ENCODE assay signal across 7 cellular contexts in genomic region chr6:30769088-30769852, GRCh38. TPM values are rescaled to one million over a fixed set of nuclear protein-coding genes. Genes with fewer than 3 reads are reported as not detected.
DNase-seq lines count a peak whose midpoint lies in the region; ATAC-seq, FAIRE-seq and TF ChIP-seq lines count a peak whose summit lies in the region.

No MANE protein-coding gene starts in this region.

- peaks cover 13 to 16% of the 10 kb centered on the region in 2 donors for H3K4me1 ChIP-seq in kidney (ENCODE audit: control insufficient read depth in 1 of 2, insufficient read depth in 1 of 2, low read depth in 1 of 2, low read length in 2 of 2)

- H3K27ac Mint-ChIP-seq in MCF 10A (ENCODE audit: low read depth, unreplicated experiment): peak overlapping the region; percentile 76

- intact Hi-C loops in MCF 10A (cut with micrococcal nuclease): loop anchor here (1.0 kb wide), 2 partner anchors 17 to 45 kb away; no protein-coding TSS in a partner anchor
- intact Hi-C loops in kidney (cut with DNase I): no loop called here

- POLR2A ChIA-PET in MCF 10A (lab: Yijun Ruan, JAX): interaction anchor here (0.6 to 5.1 kb wide), 24 partner anchors 8 to 318 kb away, joined by 3 to 74 read pairs (median 5); partner anchors contain the start of genes DDR1, FLOT1 and IER3

- CTCF ChIA-PET in MCF 10A (lab: Yijun Ruan, JAX): interaction anchor here (0.7 to 2.1 kb wide), 17 partner anchors 12 to 144 kb away, joined by 3 to 11 read pairs (median 5); no protein-coding TSS in a partner anchor

- peak overlapping the region; percentile 48 for H3K4me3 Mint-ChIP-seq in MCF 10A (ENCODE audit: unreplicated experiment)

- DNase-seq in HS-5 (ENCODE audit: low read depth) (peak; percentile 93), UCSD-AML1 (lab: John Stamatoyannopoulos, UW; ENCODE audit: unreplicated experiment) (peak; percentile 48), MCF 10A (ENCODE audit: unreplicated experiment) (peak; percentile 94), kidney (peak; percentile 91), DMS79 treated with DMSO at 0.1 percent for 48 hours (lab: John Stamatoyannopoulos, UW) (no peak)
- peak; percentile 90 for DNase-seq in stimulated activated CD4-positive, alpha-beta T cell treated with anti-CD3 and anti-CD28 coated beads, Interleukin-2, amount 100 ng/mL, for 4 hours (ENCODE audit: low read depth)

- H3K36me3 ChIP-seq in kidney (ENCODE audit: control insufficient read depth in 1 of 2, insufficient read depth in 2 of 2, low read length in 2 of 2): no peaks in the 10 kb centered on the region

- FAIRE-seq in kidney (lab: Jason Lieb, UNC): no peak

- H3K9ac ChIP-seq in kidney (ENCODE audit: low read length in 2 of 2): no peak overlapping the region

- no peaks in the 10 kb centered on the region for H3K9me3 Mint-ChIP-seq in MCF 10A (ENCODE audit: unreplicated experiment)

- H3K4me3 ChIP-seq in kidney (ENCODE audit: low read length in 2 of 2): no peak overlapping the region

- no peaks in the 10 kb centered on the region for H3K36me3 Mint-ChIP-seq in MCF 10A (ENCODE audit: insufficient read depth, unreplicated experiment)

- H3K4me1 Mint-ChIP-seq in MCF 10A (ENCODE audit: insufficient read depth, unreplicated experiment): peaks cover 36% of the 10 kb centered on the region

- TF ChIP-seq CTCF in MCF 10A (IDR thresholded peaks at IDR 0.05; ENCODE audit: unreplicated experiment): no peak
- TF ChIP-seq CTCF in kidney (IDR thresholded peaks at IDR 0.05; ENCODE audit: borderline replicate concordance, extremely low read depth, insufficient read depth): no peak

- ATAC-seq in GM21717 (IDR thresholded peaks at IDR 0.05; ENCODE audit: unreplicated experiment): no peak

- peak overlapping the region; percentile 22 to 65 for H3K27ac ChIP-seq in kidney (ENCODE audit: low read depth in 2 of 2, low read length in 2 of 2)

- H3K9me3 ChIP-seq in kidney (ENCODE audit: control insufficient read depth in 1 of 2, low read length in 2 of 2): no peaks in the 10 kb centered on the region

- BruUV-seq in MCF 10A (replicated peaks; lab: Mats Ljungman, UMichigan): TSS peak; percentile 90

- no peaks in the 10 kb centered on the region for H3K27me3 Mint-ChIP-seq in MCF 10A (ENCODE audit: insufficient read depth, unreplicated experiment)

RNA-seq across cellular contexts. Expression of gene IER3, which starts 24.9 kb away (rescaled TPM):
- total RNA-seq in MCF 10A (2022) (154 and 192 TPM in 2 replicates), kidney (59.5 TPM)
- 94.3 TPM for polyA plus RNA-seq in kidney (ENCODE audit: insufficient read depth, low read depth, low replicate concordance)

RNA-seq across cellular contexts. Expression of gene FLOT1, which starts 26.8 kb away (rescaled TPM):
- total RNA-seq in MCF 10A (2022) (61.8 and 73.7 TPM in 2 replicates), kidney (227 TPM)
- polyA plus RNA-seq in kidney (ENCODE audit: insufficient read depth, low read depth, low replicate concordance): 317 TPM

RNA-seq across cellular contexts. Expression of gene TUBB, which starts 49.1 kb away (rescaled TPM):
- total RNA-seq in MCF 10A (2022) (200 and 210 TPM in 2 replicates), kidney (295 TPM)
- polyA plus RNA-seq in kidney (ENCODE audit: insufficient read depth, low read depth, low replicate concordance): 197 TPM

RNA-seq across cellular contexts. Expression of gene MDC1, which starts 52.2 kb away (rescaled TPM):
- total RNA-seq in MCF 10A (2022) (50.6 and 54.5 TPM in 2 replicates), kidney (47.9 TPM)
- polyA plus RNA-seq in kidney (ENCODE audit: insufficient read depth, low read depth, low replicate concordance): 9.5 TPM
